ENCODE assay signal across 33 cellular contexts in the genomic region with DNA sequence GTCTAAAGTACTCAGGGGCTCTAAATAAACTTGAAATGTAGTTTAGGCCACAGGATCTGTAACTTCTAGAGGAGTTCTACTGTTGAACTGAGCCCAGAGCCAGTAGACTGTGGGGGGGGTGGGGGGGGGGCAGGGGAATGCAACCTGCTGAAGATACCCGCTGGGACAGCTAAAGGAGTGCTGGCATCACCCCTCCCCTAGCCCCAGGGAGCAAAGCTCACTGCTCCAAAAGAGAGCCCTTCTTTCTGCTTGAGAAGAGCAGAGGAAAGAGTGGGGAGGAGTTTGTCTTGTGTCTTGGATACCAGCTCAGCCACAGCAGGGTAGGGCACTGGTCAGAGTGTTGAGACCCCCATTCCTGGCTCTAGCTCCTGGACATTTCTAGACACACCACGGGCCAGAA.
"Had no signal": no experiment of that assay in that cellular context is flagged by ENCODE, and none has a peak within 500 bp of the region (broad histone marks: within the 10 kb centered on the region; RNA-seq: fewer than 3 reads in every experiment).

No MANE protein-coding gene starts in this region.

- DNase-seq: activated CD4-positive, alpha-beta T cell treated with anti-CD3 and anti-CD28 coated beads for 36 hours; activated CD4-positive, alpha-beta T cell treated with anti-CD3 and anti-CD28 coated beads, Interleukin-2, amount 10 ng/mL, durations not matched to agents 7 days and 5 days; activated CD4-positive, alpha-beta T cell treated with anti-CD3 and anti-CD28 coated beads, Interleukin-2, amount 50 U/mL, for 48 hours; activated CD8-positive, alpha-beta T cell treated with anti-CD3 and anti-CD28 coated beads, Interleukin-2, amount 10 ng/mL, durations not matched to agents 7 days and 5 days; activated gamma-delta T cell; activated naive CD4-positive, alpha-beta T cell treated with anti-CD3 and anti-CD28 coated beads for 36 hours; activated T-cell treated with anti-CD3 and anti-CD28 coated beads, Interleukin-2, amount 50 U/mL, for 24 hours; adrenal gland; body of pancreas; MM.1S; MV-4-11; NCI-H1092; NCI-H1436 treated with DMSO at 0.1 percent for 48 hours; NCI-H1694 treated with DMSO at 0.1 percent for 48 hours; NCI-H2029; NCI-H510A; NCI-H526; NCI-H748 treated with DMSO at 0.1 percent for 48 hours; NK-92 treated with Interleukin-12 subunit alpha and Interleukin-12 subunit beta, amount 100 ng/mL, for 24 hours; PC-3; Peyer's patch; RPMI8226; SHP77 treated with DMSO at 0.1 percent for 48 hours; SK-N-SH had no signal

- H3K27me3 Mint-ChIP-seq: activated CD4-positive, alpha-beta T cell treated with anti-CD3 and anti-CD28 coated beads, Interleukin-2, amount 10 ng/mL, durations not matched to agents 7 days and 5 days had no signal

- H3K4me1 ChIP-seq: adrenal gland, body of pancreas, breast epithelium, Peyer's patch, SJSA1 had no signal

- H3K27ac ChIP-seq: adrenal gland, body of pancreas, breast epithelium, Peyer's patch, SJSA1 had no signal

- H3K27ac Mint-ChIP-seq: activated CD4-positive, alpha-beta T cell treated with anti-CD3 and anti-CD28 coated beads for 36 hours; activated CD4-positive, alpha-beta T cell treated with anti-CD3 and anti-CD28 coated beads, Interleukin-2, amount 10 ng/mL, durations not matched to agents 7 days and 5 days; activated CD8-positive, alpha-beta T cell treated with anti-CD3 and anti-CD28 coated beads, Interleukin-2, amount 10 ng/mL, durations not matched to agents 7 days and 5 days; activated naive CD4-positive, alpha-beta T cell treated with anti-CD3 and anti-CD28 coated beads for 36 hours; activated naive CD4-positive, alpha-beta T cell treated with anti-CD3 and anti-CD28 coated beads, Interleukin-2, amount 50 U/mL, for 72 hours; activated T-cell treated with anti-CD3 and anti-CD28 coated beads, Interleukin-2, amount 50 U/mL, for 24 hours; activated T-helper 2 cell treated with anti-CD3 and anti-CD28 coated beads, Interferon-gamma antibody, Interleukin-2, Interleukin-4, amounts not matched to agents 10 μg/mL and 5 μg/mL and 100 μg/mL, durations not matched to agents 14 hours and 24 hours and 36 hours; T-helper 1 cell treated with Interleukin-12 subunit alpha and Interleukin-12 subunit beta and Interleukin-4 antibody, amounts not matched to agents 30 μg/mL and 1 μg/mL, for 36 hours; T-helper 2 cell treated with Interferon-gamma antibody and Interleukin-4, amounts not matched to agents 5 μg/mL and 100 μg/mL, for 36 hours had no signal

- FAIRE-seq: astrocyte, TTC549 had no signal

- H3K9me2 ChIP-seq: SK-N-SH had no signal

- H3K4me3 Mint-ChIP-seq: activated CD4-positive, alpha-beta T cell treated with anti-CD3 and anti-CD28 coated beads for 36 hours; activated CD4-positive, alpha-beta T cell treated with anti-CD3 and anti-CD28 coated beads, Interleukin-2, amount 10 ng/mL, durations not matched to agents 7 days and 5 days; activated CD8-positive, alpha-beta T cell treated with anti-CD3 and anti-CD28 coated beads, Interleukin-2, amount 10 ng/mL, durations not matched to agents 7 days and 5 days; activated naive CD4-positive, alpha-beta T cell treated with anti-CD3 and anti-CD28 coated beads for 36 hours; activated T-cell treated with anti-CD3 and anti-CD28 coated beads, Interleukin-2, amount 50 U/mL, for 24 hours; T-helper 1 cell treated with Interleukin-12 subunit alpha and Interleukin-12 subunit beta and Interleukin-4 antibody, amounts not matched to agents 30 μg/mL and 1 μg/mL, for 36 hours; T-helper 2 cell treated with Interferon-gamma antibody and Interleukin-4, amounts not matched to agents 5 μg/mL and 100 μg/mL, for 36 hours had no signal

- H3K9me3 ChIP-seq: adrenal gland, body of pancreas, Peyer's patch, SJSA1, SK-N-SH had no signal

- H3K27me3 ChIP-seq: adrenal gland, body of pancreas, breast epithelium, Peyer's patch, SJSA1 had no signal

- H3K9me3 Mint-ChIP-seq: activated CD4-positive, alpha-beta T cell treated with anti-CD3 and anti-CD28 coated beads, Interleukin-2, amount 10 ng/mL, durations not matched to agents 7 days and 5 days; activated naive CD4-positive, alpha-beta T cell treated with anti-CD3 and anti-CD28 coated beads for 36 hours; activated T-cell treated with anti-CD3 and anti-CD28 coated beads, Interleukin-2, amount 50 U/mL, for 24 hours; activated T-helper 2 cell treated with anti-CD3 and anti-CD28 coated beads, Interferon-gamma antibody, Interleukin-2, Interleukin-4, amounts not matched to agents 10 μg/mL and 5 μg/mL and 100 μg/mL, durations not matched to agents 14 hours and 24 hours and 36 hours; T-helper 1 cell treated with Interleukin-12 subunit alpha and Interleukin-12 subunit beta and Interleukin-4 antibody, amounts not matched to agents 30 μg/mL and 1 μg/mL, for 36 hours; T-helper 2 cell treated with Interferon-gamma antibody and Interleukin-4, amounts not matched to agents 5 μg/mL and 100 μg/mL, for 36 hours had no signal

- H3K36me3 ChIP-seq: adrenal gland, breast epithelium, Peyer's patch, SJSA1 had no signal

- ATAC-seq: activated CD4-positive, alpha-beta T cell treated with anti-CD3 and anti-CD28 coated beads for 36 hours; activated CD4-positive, CD25-positive, alpha-beta regulatory T cell treated with anti-CD3 and anti-CD28 coated beads, Interleukin-2, amount 50 U/mL, for 24 hours; activated CD8-positive, alpha-beta T cell treated with anti-CD3 and anti-CD28 coated beads, Interleukin-2, amount 10 ng/mL, durations not matched to agents 7 days and 5 days; activated naive CD4-positive, alpha-beta T cell treated with anti-CD3 and anti-CD28 coated beads, Interleukin-2, amount 50 U/mL, for 72 hours; body of pancreas; PC-3 had no signal

- H3K4me1 Mint-ChIP-seq: activated CD4-positive, alpha-beta T cell treated with anti-CD3 and anti-CD28 coated beads for 36 hours; activated CD4-positive, alpha-beta T cell treated with anti-CD3 and anti-CD28 coated beads, Interleukin-2, amount 10 ng/mL, durations not matched to agents 7 days and 5 days had no signal

- H3K4me3 ChIP-seq: adrenal gland, body of pancreas, breast epithelium, Peyer's patch, SJSA1 had no signal

- H3K9ac ChIP-seq: SK-N-SH had no signal

- H3K36me3 Mint-ChIP-seq: activated naive CD4-positive, alpha-beta T cell treated with anti-CD3 and anti-CD28 coated beads, Interleukin-2, amount 50 U/mL, for 72 hours had no signal

- H3K4me2 ChIP-seq: SK-N-SH had no signal
